In the genomic region with DNA sequence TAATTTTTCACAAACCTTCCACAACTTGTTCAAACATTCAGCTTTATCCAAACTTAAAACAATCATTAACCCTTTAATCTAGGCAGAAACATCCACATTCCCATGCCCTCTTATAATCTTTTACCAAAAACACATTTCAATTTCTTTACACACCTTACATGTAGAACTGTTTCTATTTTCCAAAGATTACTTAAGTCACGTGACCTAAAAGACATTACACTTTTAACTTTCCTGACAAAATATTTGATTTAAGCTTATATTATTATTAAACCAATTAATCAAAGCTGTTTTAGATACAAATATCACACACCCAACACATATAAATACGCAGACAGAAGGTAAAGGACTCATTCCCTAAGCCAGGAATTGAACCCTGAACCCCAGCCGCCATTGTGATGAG, we compare ENCODE assay signal across 21 cellular contexts. TPM values are rescaled to one million over a fixed set of nuclear protein-coding genes. Genes with fewer than 3 reads are reported as not detected.
DNase-seq lines count a peak whose midpoint lies in the region; ATAC-seq, FAIRE-seq and TF ChIP-seq lines count a peak whose summit lies in the region.
"Had no signal": no experiment of that assay in that cellular context is flagged by ENCODE, and none has a peak within 500 bp of the region (broad histone marks: within the 10 kb centered on the region; RNA-seq: fewer than 3 reads in every experiment).

No MANE protein-coding gene starts in this region.

- BruUV-seq in HepG2 (replicated peaks; lab: Mats Ljungman, UMichigan) = no TSS peak
- no TSS peak for BruUV-seq in K562 (replicated peaks; lab: Mats Ljungman, UMichigan)

- no peak overlapping the region for H3K9ac ChIP-seq in HepG2 (ENCODE audit: insufficient read depth, low read depth, low read length)
- no peak overlapping the region for H3K9ac ChIP-seq in K562 (ENCODE audit: insufficient read depth in 1 of 2, low read depth in 2 of 2, low read length in 2 of 2)

- in situ Hi-C loops in HepG2 (cut with HindIII; ENCODE audit: extremely low pct_ligation_motif_present, low pct_unique_long_range_greater_than_20kb) (loop anchor here (25.0 kb wide), 1 partner anchor 1150 kb away; no protein-coding TSS in a partner anchor), K562 (cut with MboI) (no loop called here)

- TF ChIP-seq EP300 in HepG2 (IDR thresholded peaks at IDR 0.05; ENCODE audit: low read depth in 2 of 2, low read length in 2 of 2) (no peak), HepG2 (CRISPR knock-in tag; IDR thresholded peaks at IDR 0.05; ENCODE audit: borderline replicate concordance) (no peak), K562 (IDR thresholded peaks at IDR 0.05; ENCODE audit: low read length) (no peak), sigmoid colon (IDR thresholded peaks at IDR 0.05) (no peak)

- no peaks in the 10 kb centered on the region for H3K4me1 ChIP-seq in HepG2 (ENCODE audit: insufficient read depth, low read length)
- H3K4me1 ChIP-seq in right lobe of liver = no peaks in the 10 kb centered on the region
- H3K4me1 ChIP-seq in K562 (replicated peaks in 1 of 2; ENCODE audit: control insufficient read depth in 2 of 2, insufficient read depth in 2 of 2, low read length in 2 of 2) = no peaks in the 10 kb centered on the region
- H3K4me1 ChIP-seq in sigmoid colon = no peaks in the 10 kb centered on the region
- H3K4me1 ChIP-seq: HAP-1 had no signal

- H4K20me1 ChIP-seq in HepG2 (ENCODE audit: insufficient read depth, low read length) (no peaks in the 10 kb centered on the region), K562 (replicated peaks; ENCODE audit: control insufficient read depth, insufficient read depth, low read length) (no peaks in the 10 kb centered on the region)

- TF ChIP-seq POLR2A in HepG2 (IDR thresholded peaks at IDR 0.05; ENCODE audit: insufficient read depth in 1 of 2, low read depth in 2 of 2, low read length in 2 of 2) (no peak), right lobe of liver (IDR thresholded peaks at IDR 0.05) (no peak), K562 (conservative IDR thresholded peaks at IDR 0.05) (no peak), sigmoid colon (IDR thresholded peaks at IDR 0.05) (no peak)

- no peak overlapping the region for H3K4me3 ChIP-seq in HepG2 (replicated peaks in 1 of 3; ENCODE audit: insufficient read depth in 1 of 3, low read depth in 2 of 3, low read length in 3 of 3)
- no peak overlapping the region for H3K4me3 ChIP-seq in right lobe of liver
- H3K4me3 ChIP-seq in K562 = no peak overlapping the region
- H3K4me3 ChIP-seq in sigmoid colon = no peak overlapping the region
- H3K4me3 ChIP-seq: GM23338, HAP-1 had no signal

- 16% methylated on average over 3 of the region's 3 CpGs for WGBS in HepG2 (ENCODE audit: low lambda C conversion rate)
- WGBS in right lobe of liver (ENCODE audit: insufficient coverage, low coverage, low lambda C conversion rate, missing lambda C conversion rate) = 72% methylated on average over 3 of the region's 3 CpGs
- 10% methylated on average over 3 of the region's 3 CpGs for WGBS in K562 (ENCODE audit: insufficient coverage, low coverage, missing lambda C conversion rate)
- WGBS in sigmoid colon, 2 donors = 89 to 91% methylated on average over 3 of the region's 3 CpGs

- POLR2A ChIA-PET in HepG2 (lab: Yijun Ruan, JAX) = no interaction called here
- POLR2A ChIA-PET in K562 (lab: Yijun Ruan, JAX) = no interaction called here

- no peak overlapping the region for H3K27ac ChIP-seq in HepG2 (ENCODE audit: extremely low read length, insufficient read depth, low read length)
- H3K27ac ChIP-seq in right lobe of liver = no peak overlapping the region
- no peak overlapping the region for H3K27ac ChIP-seq in K562 (ENCODE audit: extremely low read depth, low read depth, low read length)
- no peak overlapping the region for H3K27ac ChIP-seq in sigmoid colon
- H3K27ac ChIP-seq: 22Rv1 had no signal

- no peak overlapping the region for H3K4me2 ChIP-seq in HepG2 (ENCODE audit: low read depth, low read length)
- no peak overlapping the region for H3K4me2 ChIP-seq in K562 (ENCODE audit: insufficient read depth, low read length)
- H3K4me2 ChIP-seq: GM23338 had no signal

- no peak for ATAC-seq in HepG2
- ATAC-seq in right lobe of liver = no peak
- ATAC-seq in K562 = no peak
- ATAC-seq: GM23338 had no signal

- FAIRE-seq in HepG2 (lab: Jason Lieb, UNC) (no peak), K562 (lab: Jason Lieb, UNC) (no peak), frontal cortex (lab: Jason Lieb, UNC) (peak; percentile 3)
- FAIRE-seq: A204.1, G401.6, GM19239 had no signal

- no peak for TF ChIP-seq RAD21 in HepG2 (CRISPR knock-in tag; IDR thresholded peaks at IDR 0.05)
- no peak for TF ChIP-seq RAD21 in K562 (CRISPR knock-in tag; conservative IDR thresholded peaks at IDR 0.05 in 1 of 2, IDR thresholded peaks at IDR 0.05 in 1 of 2)

- CTCF ChIA-PET in HepG2 (lab: Yijun Ruan, JAX; ENCODE audit: low intra/inter-chr PET ratio, low total read pairs) (no interaction called here), K562 (lab: Yijun Ruan, JAX; ENCODE audit: low intra/inter-chr PET ratio) (no interaction called here)

- intact Hi-C loops in HepG2 (cut with micrococcal nuclease; ENCODE audit: unreplicated experiment) = no loop called here
- intact Hi-C loops in right lobe of liver (cut with DNase I) = no loop called here
- intact Hi-C loops in K562 (cut with micrococcal nuclease) = no loop called here
- intact Hi-C loops in sigmoid colon (cut with DNase I) = no loop called here

- H3K9me1 ChIP-seq in K562 (ENCODE audit: control insufficient read depth, insufficient read depth, low read length) = no peaks in the 10 kb centered on the region

- H3K79me2 ChIP-seq in HepG2 (ENCODE audit: insufficient read depth, low read length) (no peaks in the 10 kb centered on the region), K562 (ENCODE audit: control insufficient read depth, insufficient read depth, low read length) (no peaks in the 10 kb centered on the region)

- H3K27me3 ChIP-seq in HepG2 (ENCODE audit: control insufficient read depth in 1 of 2, insufficient read depth in 2 of 2, low read length in 2 of 2) = no peaks in the 10 kb centered on the region
- no peaks in the 10 kb centered on the region for H3K27me3 ChIP-seq in right lobe of liver
- no peaks in the 10 kb centered on the region for H3K27me3 ChIP-seq in K562 (ENCODE audit: control insufficient read depth in 2 of 2, insufficient read depth in 2 of 2, low read length in 2 of 2)
- no peaks in the 10 kb centered on the region for H3K27me3 ChIP-seq in sigmoid colon

- H3K9me3 ChIP-seq in HepG2 (ENCODE audit: low read length) = peaks cover 12% of the 10 kb centered on the region
- H3K9me3 ChIP-seq in right lobe of liver = no peaks in the 10 kb centered on the region
- no peaks in the 10 kb centered on the region for H3K9me3 ChIP-seq in K562 (replicated peaks; ENCODE audit: control insufficient read depth, insufficient read depth, low read depth, low read length)
- H3K9me3 ChIP-seq in sigmoid colon = no peaks in the 10 kb centered on the region

- H2AFZ ChIP-seq in HepG2 (ENCODE audit: low read length) (no peak overlapping the region), K562 (ENCODE audit: low read depth, low read length) (no peak overlapping the region)
- H2AFZ ChIP-seq: GM23338 had no signal

- no peak for DNase-seq in HepG2 (ENCODE audit: low spot score)
- no peak for DNase-seq in right lobe of liver
- no peak for DNase-seq in K562 (ENCODE audit: extremely low read depth in 1 of 4, low spot score in 3 of 4)
- no peak for DNase-seq in frontal cortex (ENCODE audit: low spot score in 2 of 2)
- DNase-seq in UCSD-AML1 (lab: John Stamatoyannopoulos, UW; ENCODE audit: unreplicated experiment) = no peak
- DNase-seq in AG08395 (ENCODE audit: low spot score) = no peak
- no peak for DNase-seq in sigmoid colon
- DNase-seq: ACHN; C1 segment of cervical spinal cord; Calu3; CD4-positive, alpha-beta memory T cell; COR-L47; DMS153; DND-41; HFFc6 had no signal

- TF ChIP-seq CTCF in HepG2 (CRISPR knock-in tag; IDR thresholded peaks at IDR 0.05) = no peak
- TF ChIP-seq CTCF in right lobe of liver (IDR thresholded peaks at IDR 0.05) = no peak
- TF ChIP-seq CTCF in K562 (IDR thresholded peaks at IDR 0.05 in 2 of 3, conservative IDR thresholded peaks at IDR 0.05 in 1 of 3; ENCODE audit: insufficient read depth in 2 of 3, low read depth in 1 of 3, low read length in 3 of 3) = no peak
- no peak for TF ChIP-seq CTCF in sigmoid colon (IDR thresholded peaks at IDR 0.05)

- H3K36me3 ChIP-seq in HepG2 (replicated peaks in 1 of 2; ENCODE audit: control insufficient read depth in 1 of 2, insufficient read depth in 2 of 2, low read length in 2 of 2) = no peaks in the 10 kb centered on the region
- H3K36me3 ChIP-seq in right lobe of liver = no peaks in the 10 kb centered on the region
- H3K36me3 ChIP-seq in K562 (ENCODE audit: control insufficient read depth, insufficient read depth, low read length) = no peaks in the 10 kb centered on the region
- no peaks in the 10 kb centered on the region for H3K36me3 ChIP-seq in sigmoid colon
- H3K36me3 ChIP-seq: HAP-1 had no signal

RNA-seq across cellular contexts. Expression of a gene that starts 21.0 kb away (rescaled TPM):
- total RNA-seq in HepG2 (2016; rRNA removed; fragmentation: Illumina TruSeq; extraction: Trizol) (67.4 and 67.6 TPM in 2 replicates), right lobe of liver (10 to 100 TPM; 23.5 to 71.2 (median 28.8) TPM), K562 (2014; rRNA removed) (145 and 181 TPM in 2 replicates), K562 (2014; rRNA removed; fragmentation: Illumina TruSeq; extraction: Trizol) (138 and 163 TPM in 2 replicates), K562 (2015; rRNA removed; fragmentation: Illumina TruSeq; extraction: Trizol) (113 and 114 TPM in 2 replicates), K562 (2021) (114 and 120 TPM in 2 replicates), frontal cortex (177 TPM), sigmoid colon (10 to 100 TPM; 58.2 to 66.4 (median 63.3) TPM)
- 8.9 and 9.6 TPM in 2 replicates for total RNA-seq in HepG2 (2016; cell fraction: cytosol; rRNA removed; fragmentation: Illumina TruSeq; extraction: Trizol; ENCODE audit: low read depth)
- 64.4 and 65.1 TPM in 2 replicates for total RNA-seq in HepG2 (2016; cell fraction: insoluble cytoplasmic fraction; rRNA removed; fragmentation: Illumina TruSeq; extraction: Trizol)
- total RNA-seq in HepG2 (2016; cell fraction: membrane; rRNA removed; fragmentation: Illumina TruSeq; extraction: Trizol) = 19.2 and 26.3 TPM in 2 replicates
- 46.8 and 55.1 TPM in 2 replicates for total RNA-seq in HepG2 (2016; cell fraction: nucleus; rRNA removed; fragmentation: Illumina TruSeq; extraction: Trizol)
- polyA plus RNA-seq in HepG2 (2011; rRNA removed) (30.7 and 36.4 TPM in 2 replicates), K562 (2011; rRNA removed) (89.4 and 129 TPM in 2 replicates), K562 (2014; fragmentation: Illumina TruSeq; extraction: Trizol) (133 and 134 TPM in 2 replicates), K562 (2014; fragmentation: Nextera tagmentation; extraction: Ambion mirVana) (10 to 100 TPM; 24.3 to 33.4 TPM), K562 (2014; rRNA removed) (110 and 115 TPM in 2 replicates), sigmoid colon (10 to 100 TPM; 19.8 to 29.8 (median 28.3) TPM)
- polyA plus RNA-seq in HepG2 (2011; cell fraction: cytosol; rRNA removed) = 33.6 and 35.6 TPM in 2 replicates
- 26.6 and 27.3 TPM in 2 replicates for polyA plus RNA-seq in HepG2 (2011; cell fraction: nucleus; rRNA removed)
- 25.1 and 37.3 TPM in 2 replicates for polyA plus RNA-seq in HepG2 (2012)
- polyA plus RNA-seq in HepG2 (2016; cell fraction: cytosol; fragmentation: Illumina TruSeq; extraction: Trizol; ENCODE audit: low read depth) = 7.5 and 8.8 TPM in 2 replicates
- polyA plus RNA-seq in HepG2 (2016; cell fraction: insoluble cytoplasmic fraction; fragmentation: Illumina TruSeq; extraction: Trizol; ENCODE audit: low read depth) = 57.2 and 59.4 TPM in 2 replicates
- polyA plus RNA-seq in HepG2 (2016; cell fraction: membrane; fragmentation: Illumina TruSeq; extraction: Trizol; ENCODE audit: low read depth) = 11.9 and 18.5 TPM in 2 replicates
- 41.8 and 42.7 TPM in 2 replicates for polyA plus RNA-seq in HepG2 (2016; cell fraction: nucleus; fragmentation: Illumina TruSeq; extraction: Trizol; ENCODE audit: insufficient read depth, low read depth)
- 94.1 and 200 TPM in 2 replicates for polyA minus RNA-seq in HepG2 (2011; rRNA and poly(A)+ RNA removed; ENCODE audit: low replicate concordance)
- polyA minus RNA-seq in HepG2 (2011; cell fraction: cytosol; rRNA and poly(A)+ RNA removed) = 54.7 and 57.5 TPM in 2 replicates
- polyA minus RNA-seq in HepG2 (2011; cell fraction: nucleus; rRNA and poly(A)+ RNA removed) = 99.8 and 101 TPM in 2 replicates
- 41.2 and 92.2 TPM in 2 replicates for total RNA-seq in K562 (2011; cell fraction: chromatin; rRNA removed; ENCODE audit: low replicate concordance)
- 59.2 and 71.8 TPM in 2 replicates for total RNA-seq in K562 (2011; cell fraction: nucleolus; rRNA removed)
- total RNA-seq in K562 (2011; cell fraction: nucleoplasm; rRNA removed) = 70.7 and 99.9 TPM in 2 replicates
- polyA plus RNA-seq in K562 (2011; cell fraction: cytosol; rRNA removed) = 73.5 and 141 TPM in 2 replicates
- polyA plus RNA-seq in K562 (2011; cell fraction: nucleus; rRNA removed) = 51.2 and 51.3 TPM in 2 replicates
- polyA plus RNA-seq in K562 (2012) = 76.4 and 82.7 TPM in 2 replicates
- 149 and 165 TPM in 2 replicates for polyA minus RNA-seq in K562 (2011; rRNA and poly(A)+ RNA removed)
- 86.6 and 87.7 TPM in 2 replicates for polyA minus RNA-seq in K562 (2011; cell fraction: cytosol; rRNA and poly(A)+ RNA removed)
- polyA minus RNA-seq in K562 (2011; cell fraction: nucleus; rRNA and poly(A)+ RNA removed) = 140 and 213 TPM in 2 replicates
